In genomic region chr15:100934735-100935134, GRCh38 we compare ENCODE assay signal across 9 cellular contexts. TPM values are rescaled to one million over a fixed set of nuclear protein-coding genes. Genes with fewer than 3 reads are reported as not detected.
A peak's percentile ranks its signal among the peaks of the same experiment; 100 is the strongest.
DNase-seq lines count a peak whose midpoint lies in the region; ATAC-seq, FAIRE-seq and TF ChIP-seq lines count a peak whose summit lies in the region.
"Had no signal": no experiment of that assay in that cellular context is flagged by ENCODE, and none has a peak within 500 bp of the region (broad histone marks: within the 10 kb centered on the region; RNA-seq: fewer than 3 reads in every experiment).

No MANE protein-coding gene starts in this region.

- TF ChIP-seq RAD21 in K562 (CRISPR knock-in tag; conservative IDR thresholded peaks at IDR 0.05 in 1 of 2, IDR thresholded peaks at IDR 0.05 in 1 of 2): no peak

- no peak for TF ChIP-seq EP300 in K562 (IDR thresholded peaks at IDR 0.05; ENCODE audit: low read length)

- H3K9me3 ChIP-seq in K562 (replicated peaks; ENCODE audit: control insufficient read depth, insufficient read depth, low read depth, low read length): no peaks in the 10 kb centered on the region

- no peak for DNase-seq in GM18507 (ENCODE audit: extremely low spot score, insufficient read length, low read depth)
- no peak for DNase-seq in LNCaP clone FGC (ENCODE audit: low read depth)
- no peak for DNase-seq in K562 (ENCODE audit: extremely low read depth in 1 of 4, low spot score in 3 of 4)
- DNase-seq in retina: peak; percentile 14
- DNase-seq in HEK293T (ENCODE audit: extremely low spot score): no peak
- no peak for DNase-seq in stimulated activated CD4-positive, alpha-beta T cell treated with anti-CD3 and anti-CD28 coated beads, Interleukin-2, amount 100 ng/mL, for 24 hours
- DNase-seq: islet precursor cell, NCI-H2227 treated with DMSO at 0.1 percent for 48 hours had no signal

- H3K4me3 ChIP-seq in LNCaP clone FGC (ENCODE audit: low read depth, low read length) (no peak overlapping the region), K562 (no peak overlapping the region)

- H3K4me1 ChIP-seq in K562 (replicated peaks in 1 of 2; ENCODE audit: control insufficient read depth in 2 of 2, insufficient read depth in 2 of 2, low read length in 2 of 2): no peaks in the 10 kb centered on the region

- no peaks in the 10 kb centered on the region for H4K20me1 ChIP-seq in K562 (replicated peaks; ENCODE audit: control insufficient read depth, insufficient read depth, low read length)

- no TSS peak for BruUV-seq in K562 (replicated peaks; lab: Mats Ljungman, UMichigan)

- H2AFZ ChIP-seq in K562 (ENCODE audit: low read depth, low read length): no peak overlapping the region

- no peak for TF ChIP-seq POLR2A in K562 (conservative IDR thresholded peaks at IDR 0.05)

- CTCF ChIA-PET in K562 (lab: Yijun Ruan, JAX; ENCODE audit: low intra/inter-chr PET ratio): no interaction called here
- CTCF ChIA-PET in HEK293T (lab: Yijun Ruan, JAX): no interaction called here

- in situ Hi-C loops in K562 (cut with MboI): no loop called here

- H3K79me2 ChIP-seq in K562 (ENCODE audit: control insufficient read depth, insufficient read depth, low read length): no peaks in the 10 kb centered on the region

- FAIRE-seq in GM18507 (lab: Jason Lieb, UNC) (peak; percentile 76), K562 (lab: Jason Lieb, UNC) (no peak)

- TF ChIP-seq CTCF in LNCaP clone FGC (IDR thresholded peaks at IDR 0.05; ENCODE audit: control insufficient read depth, extremely low read depth, insufficient read depth) (0 out of 2 replicates have a peak, but pooled peaks have one; percentile 1), K562 (IDR thresholded peaks at IDR 0.05 in 2 of 3, conservative IDR thresholded peaks at IDR 0.05 in 1 of 3; ENCODE audit: insufficient read depth in 2 of 3, low read depth in 1 of 3, low read length in 3 of 3) (peak in 2 of 3 experiments; percentile 10 to 20; a peak in 1 of 6 replicates)

- no peak overlapping the region for H3K9ac ChIP-seq in K562 (ENCODE audit: insufficient read depth in 1 of 2, low read depth in 2 of 2, low read length in 2 of 2)

- POLR2A ChIA-PET in K562 (lab: Yijun Ruan, JAX): no interaction called here
- POLR2A ChIA-PET in HEK293T (lab: Yijun Ruan, JAX): no interaction called here

- no peak overlapping the region for H3K4me2 ChIP-seq in K562 (ENCODE audit: insufficient read depth, low read length)

- peaks cover 2 to 28% of the 10 kb centered on the region in 2 experiments for H3K27me3 ChIP-seq in K562 (ENCODE audit: control insufficient read depth in 2 of 2, insufficient read depth in 2 of 2, low read length in 2 of 2)

- H3K36me3 ChIP-seq in K562 (ENCODE audit: control insufficient read depth, insufficient read depth, low read length): no peaks in the 10 kb centered on the region

- peak; percentile 67 for ATAC-seq in K562
- no peak for ATAC-seq in HG03139 (IDR thresholded peaks at IDR 0.05; ENCODE audit: unreplicated experiment)

- no peak overlapping the region for H3K27ac ChIP-seq in K562 (ENCODE audit: extremely low read depth, low read depth, low read length)

- intact Hi-C loops in K562 (cut with micrococcal nuclease): no loop called here

- H3K9me1 ChIP-seq in K562 (ENCODE audit: control insufficient read depth, insufficient read depth, low read length): no peaks in the 10 kb centered on the region

TF ChIP-seq in K562, 482 proteins besides CTCF, POLR2A, EP300 and RAD21 (continues in another document):
- no peak for TF ChIP-seq GTF2B (IDR thresholded peaks at IDR 0.05; ENCODE audit: extremely low read depth, insufficient read length)
- no peak for TF ChIP-seq THAP12 (CRISPR knock-in tag; IDR thresholded peaks at IDR 0.05)

TF ChIP-seq in HEK293T, 16 proteins besides CTCF, POLR2A, EP300 and RAD21:
- TF ChIP-seq BHLHE40 (IDR thresholded peaks at IDR 0.05; ENCODE audit: borderline replicate concordance) (no peak), HDGF (IDR thresholded peaks at IDR 0.05; ENCODE audit: borderline replicate concordance) (no peak), PKNOX1 (IDR thresholded peaks at IDR 0.05) (no peak), SP1 (IDR thresholded peaks at IDR 0.05) (no peak), ELF4 (IDR thresholded peaks at IDR 0.05) (no peak), NFRKB (IDR thresholded peaks at IDR 0.05) (no peak), TARDBP (IDR thresholded peaks at IDR 0.05) (no peak), CTBP1 (IDR thresholded peaks at IDR 0.05; ENCODE audit: borderline replicate concordance) (no peak), L3MBTL2 (conservative IDR thresholded peaks at IDR 0.05) (no peak)

RNA-seq across cellular contexts. Expression of gene LRRK1, which starts 15.6 kb away (rescaled TPM):
- total RNA-seq in K562 (2011; cell fraction: chromatin; rRNA removed; ENCODE audit: low replicate concordance): 0.28 and 1.9 TPM in 2 replicates
- 1.2 and 1.4 TPM in 2 replicates for total RNA-seq in K562 (2011; cell fraction: nucleolus; rRNA removed)
- 0.23 and 0.44 TPM in 2 replicates for total RNA-seq in K562 (2011; cell fraction: nucleoplasm; rRNA removed)
- total RNA-seq in K562 (2014; rRNA removed): 0.16 and 1.5 TPM in 2 replicates
- 0.03 and 0.11 TPM in 2 replicates for total RNA-seq in K562 (2014; rRNA removed; fragmentation: Illumina TruSeq; extraction: Trizol)
- total RNA-seq in K562 (2015; rRNA removed; fragmentation: Illumina TruSeq; extraction: Trizol): 0.04 and 0.11 TPM in 2 replicates
- total RNA-seq in K562 (2021): 0.25 and 0.49 TPM in 2 replicates
- polyA plus RNA-seq in K562 (2011; rRNA removed): 0.24 and 0.34 TPM in 2 replicates
- polyA plus RNA-seq in K562 (2011; cell fraction: cytosol; rRNA removed): 0.40 and 0.55 TPM in 2 replicates
- polyA plus RNA-seq in K562 (2011; cell fraction: nucleus; rRNA removed): 0.47 and 1.5 TPM in 2 replicates
- polyA plus RNA-seq in K562 (2012): 0.20 and 0.43 TPM in 2 replicates
- 0.06 and 0.09 TPM in 2 replicates for polyA plus RNA-seq in K562 (2014; fragmentation: Illumina TruSeq; extraction: Trizol)
- under 1 TPM; 0.01 to 0.03 TPM for polyA plus RNA-seq in K562 (2014; fragmentation: Nextera tagmentation; extraction: Ambion mirVana)
- polyA plus RNA-seq in K562 (2014; rRNA removed): 0.20 and 0.27 TPM in 2 replicates
- 0.07 and 0.27 TPM in 2 replicates for polyA minus RNA-seq in K562 (2011; rRNA and poly(A)+ RNA removed)
- polyA minus RNA-seq in K562 (2011; cell fraction: cytosol; rRNA and poly(A)+ RNA removed): 0.82 TPM in 1 of 2 replicates, not detected in the other
- polyA minus RNA-seq in K562 (2011; cell fraction: nucleus; rRNA and poly(A)+ RNA removed): 0.27 and 2.0 TPM in 2 replicates

RNA-seq across cellular contexts. Expression of gene ALDH1A3, which starts 55.1 kb away (rescaled TPM):
- not detected in 2 replicates for total RNA-seq in K562 (2011; cell fraction: chromatin; rRNA removed; ENCODE audit: low replicate concordance)
- total RNA-seq in K562 (2011; cell fraction: nucleolus; rRNA removed): not detected in 2 replicates
- total RNA-seq in K562 (2011; cell fraction: nucleoplasm; rRNA removed): not detected in 2 replicates
- total RNA-seq in K562 (2014; rRNA removed): not detected in 2 replicates
- not detected in 2 replicates for total RNA-seq in K562 (2014; rRNA removed; fragmentation: Illumina TruSeq; extraction: Trizol)
- not detected in 2 replicates for total RNA-seq in K562 (2015; rRNA removed; fragmentation: Illumina TruSeq; extraction: Trizol)
- 0.38 and 0.40 TPM in 2 replicates for total RNA-seq in K562 (2021)
- polyA plus RNA-seq in K562 (2011; rRNA removed): not detected in 2 replicates
- not detected in 2 replicates for polyA plus RNA-seq in K562 (2011; cell fraction: cytosol; rRNA removed)
- not detected in 2 replicates for polyA plus RNA-seq in K562 (2011; cell fraction: nucleus; rRNA removed)
- polyA plus RNA-seq in K562 (2012): not detected in 2 replicates
- not detected in 2 replicates for polyA plus RNA-seq in K562 (2014; fragmentation: Illumina TruSeq; extraction: Trizol)
- not detected for polyA plus RNA-seq in K562 (2014; fragmentation: Nextera tagmentation; extraction: Ambion mirVana)
- not detected in 2 replicates for polyA plus RNA-seq in K562 (2014; rRNA removed)
- not detected in 2 replicates for polyA minus RNA-seq in K562 (2011; rRNA and poly(A)+ RNA removed)
- not detected in 2 replicates for polyA minus RNA-seq in K562 (2011; cell fraction: cytosol; rRNA and poly(A)+ RNA removed)
- not detected in 2 replicates for polyA minus RNA-seq in K562 (2011; cell fraction: nucleus; rRNA and poly(A)+ RNA removed)
